ENCODE assay signal across 9 cellular contexts in the genomic region with DNA sequence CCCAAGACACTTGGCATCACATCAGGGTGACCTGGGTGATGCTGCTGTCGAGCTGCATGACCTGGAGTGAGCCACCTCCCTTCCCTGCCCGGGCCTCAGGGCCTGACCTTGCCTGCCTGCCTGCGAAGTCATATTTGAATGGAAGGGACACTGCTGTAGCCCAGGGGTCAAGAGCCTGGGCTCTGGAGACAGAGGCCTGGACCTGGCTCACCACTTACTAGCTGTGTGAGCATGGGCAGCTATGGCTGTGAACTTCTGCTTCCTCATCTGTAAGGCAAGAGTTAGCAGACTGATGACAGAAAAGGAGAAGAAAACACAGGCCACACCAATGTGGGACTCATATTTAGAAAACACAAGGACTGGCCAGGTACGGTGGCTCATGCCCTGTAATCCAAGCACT.
A peak's percentile ranks its signal among the peaks of the same experiment; 100 is the strongest.
DNase-seq lines count a peak whose midpoint lies in the region; ATAC-seq and TF ChIP-seq lines count a peak whose summit lies in the region.
"Had no signal": no experiment of that assay in that cellular context is flagged by ENCODE, and none has a peak within 500 bp of the region (broad histone marks: within the 10 kb centered on the region; RNA-seq: fewer than 3 reads in every experiment).

No MANE protein-coding gene starts in this region.

- TF ChIP-seq CTCF in coronary artery (IDR thresholded peaks at IDR 0.05) (no peak), upper lobe of left lung (IDR thresholded peaks at IDR 0.05) (no peak)

- ATAC-seq in upper lobe of left lung (ENCODE audit: low FRiP score in 2 of 2): peak; percentile 2 to 60
- ATAC-seq in HG03139 (IDR thresholded peaks at IDR 0.05; ENCODE audit: unreplicated experiment): no peak

- no peak for TF ChIP-seq EP300 in upper lobe of left lung (IDR thresholded peaks at IDR 0.05)

- H3K36me3 ChIP-seq in mucosa of rectum (ENCODE audit: control insufficient read depth in 2 of 2, insufficient read depth in 2 of 2, low read length in 2 of 2) (no peaks in the 10 kb centered on the region), upper lobe of left lung (no peaks in the 10 kb centered on the region)

- 61 to 77% methylated on average over 4 of the region's 4 CpGs for WGBS in upper lobe of left lung, 2 donors

- H3K4me3 ChIP-seq in coronary artery (no peak overlapping the region), mucosa of rectum (ENCODE audit: low read length in 2 of 2) (no peak overlapping the region), upper lobe of left lung (no peak overlapping the region)

- peak; percentile 29 to 76 for DNase-seq in NOMO-1 (lab: John Stamatoyannopoulos, UW; ENCODE audit: unreplicated experiment in 2 of 2)
- no peak for DNase-seq in coronary artery (ENCODE audit: low spot score)
- peak in 1 of 2 donors; percentile 63 for DNase-seq in upper lobe of left lung
- no peak for DNase-seq in cortex of kidney (lab: John Stamatoyannopoulos, UW)
- DNase-seq in NCI-H1092 treated with DMSO at 0.1 percent for 48 hours (lab: John Stamatoyannopoulos, UW): no peak
- DNase-seq: H7, NCI-H2081 treated with DMSO at 0.1 percent for 48 hours had no signal

- no peak for TF ChIP-seq POLR2A in upper lobe of left lung (IDR thresholded peaks at IDR 0.05)

- H3K27ac ChIP-seq in coronary artery (peak overlapping the region; percentile 70 to 74), mucosa of rectum (ENCODE audit: low read depth in 2 of 2, low read length in 2 of 2) (peak overlapping the region; percentile 58 to 75), upper lobe of left lung (peak overlapping the region; percentile 81 to 89 (median 86))

- no peaks in the 10 kb centered on the region for H3K27me3 ChIP-seq in mucosa of rectum (ENCODE audit: control insufficient read depth in 2 of 2, insufficient read depth in 2 of 2, low read length in 2 of 2)
- no peaks in the 10 kb centered on the region for H3K27me3 ChIP-seq in upper lobe of left lung

- peaks cover 18 to 27% of the 10 kb centered on the region in 2 donors for H3K4me1 ChIP-seq in mucosa of rectum (ENCODE audit: control insufficient read depth in 2 of 2, insufficient read depth in 2 of 2, low read length in 2 of 2)
- peaks cover 45 to 52% (median 49%) of the 10 kb centered on the region in 4 donors for H3K4me1 ChIP-seq in upper lobe of left lung

- H3K9ac ChIP-seq in mucosa of rectum (ENCODE audit: low read depth in 1 of 2, low read length in 2 of 2): peak overlapping the region in 1 of 2 donors; percentile 8

- H3K9me3 ChIP-seq in mucosa of rectum (ENCODE audit: control insufficient read depth in 2 of 2, low read length in 2 of 2): no peaks in the 10 kb centered on the region
- H3K9me3 ChIP-seq in upper lobe of left lung: no peaks in the 10 kb centered on the region

Comparison
In these comparisons a context has a peak if more than half of its experiments do, and no peak if none do; other contexts are left out.
1. DNase-seq: peak in NOMO-1 (2 of 2); none in coronary artery (single experiment), cortex of kidney (single experiment) and NCI-H1092 treated with DMSO at 0.1 percent for 48 hours (single experiment).
2. Peak in every context shown above with its lines, with median percentiles within 50 percentile points of each other: H3K27ac ChIP-seq.